24 cellular contexts compared by ENCODE assay signal in the genomic region with DNA sequence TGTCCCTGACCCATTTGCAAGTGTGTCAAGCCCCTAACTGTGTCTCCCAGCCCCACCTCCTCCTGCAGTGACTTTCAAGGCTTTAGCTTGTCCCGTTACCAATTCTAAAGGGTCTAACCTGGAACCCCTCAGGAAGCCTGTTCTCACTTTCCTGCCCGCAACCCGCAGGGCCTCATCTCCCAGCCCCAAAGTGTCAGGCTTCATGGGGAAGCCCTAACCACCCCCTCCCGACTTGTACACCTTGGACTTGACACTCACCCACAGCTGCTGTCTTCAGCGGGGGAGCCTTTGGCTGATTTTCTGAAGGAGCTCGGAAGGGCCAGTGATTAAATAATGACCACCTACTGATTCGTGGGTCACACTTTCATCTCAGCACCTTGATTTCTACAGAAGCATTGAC. TPM values are rescaled to one million over a fixed set of nuclear protein-coding genes. Genes with fewer than 3 reads are reported as not detected.
DNase-seq lines count a peak whose midpoint lies in the region; ATAC-seq and TF ChIP-seq lines count a peak whose summit lies in the region.
"Had no signal": no experiment of that assay in that cellular context is flagged by ENCODE, and none has a peak within 500 bp of the region (broad histone marks: within the 10 kb centered on the region; RNA-seq: fewer than 3 reads in every experiment).

No MANE protein-coding gene starts in this region.

- H3K4me3 Mint-ChIP-seq in activated CD8-positive, alpha-beta memory T cell treated with anti-CD3 and anti-CD28 coated beads, Interleukin-2, amount 10 ng/mL, durations not matched to agents 7 days and 5 days = no peak overlapping the region
- H3K4me3 Mint-ChIP-seq in T-helper 2 cell treated with Interferon-gamma antibody and Interleukin-4, amounts not matched to agents 5 μg/mL and 100 μg/mL, for 36 hours = peak overlapping the region; percentile 12
- peak overlapping the region; percentile 75 to 77 for H3K4me3 Mint-ChIP-seq in effector memory CD8-positive, alpha-beta T cell
- H3K4me3 Mint-ChIP-seq in stimulated activated memory B cell treated with anti-CD40 and anti-IgM and Interleukin-4, amounts not matched to agents 10 μg/mL and 1 μg/mL and 100 μg/mL, for 72 hours = peak overlapping the region; percentile 29
- H3K4me3 Mint-ChIP-seq: HFFc6, neural progenitor cell had no signal

- TF ChIP-seq POLR2A in prostate gland (IDR thresholded peaks at IDR 0.05) = no peak

- H3K27ac ChIP-seq in prostate gland = no peak overlapping the region
- H3K27ac ChIP-seq: A549, colonic mucosa, heart right ventricle, left ventricle myocardium inferior, neural progenitor cell, suprapubic skin had no signal

- H3K36me3 Mint-ChIP-seq in activated CD8-positive, alpha-beta memory T cell treated with anti-CD3 and anti-CD28 coated beads, Interleukin-2, amount 10 ng/mL, durations not matched to agents 7 days and 5 days = peaks cover 81% of the 10 kb centered on the region
- peaks cover 87% of the 10 kb centered on the region for H3K36me3 Mint-ChIP-seq in T-helper 2 cell treated with Interferon-gamma antibody and Interleukin-4, amounts not matched to agents 5 μg/mL and 100 μg/mL, for 36 hours (ENCODE audit: low read depth)
- H3K36me3 Mint-ChIP-seq in effector memory CD8-positive, alpha-beta T cell (ENCODE audit: insufficient read depth) = peaks cover 91% of the 10 kb centered on the region
- peaks cover 100% of the 10 kb centered on the region for H3K36me3 Mint-ChIP-seq in stimulated activated memory B cell treated with anti-CD40 and anti-IgM and Interleukin-4, amounts not matched to agents 10 μg/mL and 1 μg/mL and 100 μg/mL, for 72 hours
- H3K36me3 Mint-ChIP-seq: neural progenitor cell had no signal

- H3K36me3 ChIP-seq in prostate gland = no peaks in the 10 kb centered on the region
- H3K36me3 ChIP-seq: neural progenitor cell had no signal

- no peak overlapping the region for H3K4me3 ChIP-seq in prostate gland
- H3K4me3 ChIP-seq: A549, colonic mucosa, heart right ventricle, left ventricle myocardium inferior, neural progenitor cell, Peyer's patch, suprapubic skin had no signal

- no peaks in the 10 kb centered on the region for H3K27me3 ChIP-seq in prostate gland (replicated peaks; ENCODE audit: insufficient read depth)
- H3K27me3 ChIP-seq: colonic mucosa, heart right ventricle, neural progenitor cell, Peyer's patch, suprapubic skin had no signal

- intact Hi-C loops in prostate gland (cut with DNase I) = no loop called here

- H3K4me1 ChIP-seq in prostate gland (replicated peaks) = no peaks in the 10 kb centered on the region
- H3K4me1 ChIP-seq: A549, colonic mucosa, left ventricle myocardium inferior, neural progenitor cell, Peyer's patch, suprapubic skin had no signal

- H3K27ac Mint-ChIP-seq in activated CD8-positive, alpha-beta memory T cell treated with anti-CD3 and anti-CD28 coated beads, Interleukin-2, amount 10 ng/mL, durations not matched to agents 7 days and 5 days = peak overlapping the region; percentile 82
- peak overlapping the region; percentile 72 for H3K27ac Mint-ChIP-seq in T-helper 2 cell treated with Interferon-gamma antibody and Interleukin-4, amounts not matched to agents 5 μg/mL and 100 μg/mL, for 36 hours
- H3K27ac Mint-ChIP-seq in effector memory CD8-positive, alpha-beta T cell = peak overlapping the region; percentile 90 to 93
- H3K27ac Mint-ChIP-seq in stimulated activated memory B cell treated with anti-CD40 and anti-IgM and Interleukin-4, amounts not matched to agents 10 μg/mL and 1 μg/mL and 100 μg/mL, for 72 hours = peak overlapping the region; percentile 82
- H3K27ac Mint-ChIP-seq: HFFc6, neural progenitor cell had no signal

- H3K4me1 Mint-ChIP-seq in activated CD8-positive, alpha-beta memory T cell treated with anti-CD3 and anti-CD28 coated beads, Interleukin-2, amount 10 ng/mL, durations not matched to agents 7 days and 5 days = peaks cover 49% of the 10 kb centered on the region
- peaks cover 48% of the 10 kb centered on the region for H3K4me1 Mint-ChIP-seq in T-helper 2 cell treated with Interferon-gamma antibody and Interleukin-4, amounts not matched to agents 5 μg/mL and 100 μg/mL, for 36 hours (ENCODE audit: low read depth)
- H3K4me1 Mint-ChIP-seq in effector memory CD8-positive, alpha-beta T cell (ENCODE audit: low read depth in 2 of 2) = peaks cover 70 to 79% of the 10 kb centered on the region in 2 donors
- peaks cover 87% of the 10 kb centered on the region for H3K4me1 Mint-ChIP-seq in stimulated activated memory B cell treated with anti-CD40 and anti-IgM and Interleukin-4, amounts not matched to agents 10 μg/mL and 1 μg/mL and 100 μg/mL, for 72 hours
- H3K4me1 Mint-ChIP-seq: neural progenitor cell had no signal

- H3K9me3 Mint-ChIP-seq in activated CD8-positive, alpha-beta memory T cell treated with anti-CD3 and anti-CD28 coated beads, Interleukin-2, amount 10 ng/mL, durations not matched to agents 7 days and 5 days (ENCODE audit: low read depth) = no peaks in the 10 kb centered on the region
- H3K9me3 Mint-ChIP-seq in T-helper 2 cell treated with Interferon-gamma antibody and Interleukin-4, amounts not matched to agents 5 μg/mL and 100 μg/mL, for 36 hours = no peaks in the 10 kb centered on the region
- H3K9me3 Mint-ChIP-seq in effector memory CD8-positive, alpha-beta T cell = no peaks in the 10 kb centered on the region
- H3K9me3 Mint-ChIP-seq in stimulated activated memory B cell treated with anti-CD40 and anti-IgM and Interleukin-4, amounts not matched to agents 10 μg/mL and 1 μg/mL and 100 μg/mL, for 72 hours = no peaks in the 10 kb centered on the region
- H3K9me3 Mint-ChIP-seq: HFFc6, neural progenitor cell had no signal

- WGBS in prostate gland = 87% methylated on average over 7 of the region's 7 CpGs

- H3K9me3 ChIP-seq in prostate gland = no peaks in the 10 kb centered on the region
- H3K9me3 ChIP-seq: A549, colonic mucosa, left ventricle myocardium inferior, Peyer's patch, suprapubic skin had no signal

- ATAC-seq in activated CD8-positive, alpha-beta memory T cell treated with anti-CD3 and anti-CD28 coated beads, Interleukin-2, amount 10 ng/mL, durations not matched to agents 7 days and 5 days = peak; percentile 40
- ATAC-seq in effector memory CD8-positive, alpha-beta T cell (replicated peaks) = peak; percentile 38
- no peak for ATAC-seq in stimulated activated memory B cell treated with anti-CD40 and anti-IgM and Interleukin-4, amounts not matched to agents 10 μg/mL and 1 μg/mL and 100 μg/mL, for 72 hours
- no peak for ATAC-seq in GM18861 (IDR thresholded peaks at IDR 0.05; ENCODE audit: unreplicated experiment)
- ATAC-seq: A549, heart right ventricle had no signal

- DNase-seq in activated CD8-positive, alpha-beta memory T cell treated with anti-CD3 and anti-CD28 coated beads, Interleukin-2, amount 10 ng/mL, durations not matched to agents 7 days and 5 days = no peak
- no peak for DNase-seq in activated CD8-positive, alpha-beta memory T cell treated with anti-CD3 and anti-CD28 coated beads for 24 hours
- no peak for DNase-seq in T-helper 2 cell treated with Interferon-gamma antibody and Interleukin-4, amounts not matched to agents 5 μg/mL and 100 μg/mL, for 36 hours (ENCODE audit: low spot score)
- no peak for DNase-seq in effector memory CD8-positive, alpha-beta T cell
- DNase-seq in prostate gland (ENCODE audit: low spot score) (no peak), NCI-H1105 (lab: John Stamatoyannopoulos, UW) (no peak)
- DNase-seq: activated CD4-positive, CD25-positive, alpha-beta regulatory T cell; activated CD8-positive, alpha-beta memory T cell treated with anti-CD3 and anti-CD28 coated beads, Interleukin-2, amount 50 U/mL, for 4 hours; colonic mucosa; DMS 273 treated with DMSO at 0.1 percent for 48 hours; heart right ventricle; HFFc6; left ventricle myocardium inferior; NCI-H1048; NCI-H2081 treated with DMSO at 0.1 percent for 48 hours; NCI-H446; NK-92 treated with Interleukin-12 subunit alpha and Interleukin-12 subunit beta, amount 100 ng/mL, for 24 hours; Peyer's patch; T-helper 9 cell had no signal

- CTCF ChIA-PET in activated CD8-positive, alpha-beta memory T cell treated with anti-CD3 and anti-CD28 coated beads, Interleukin-2, amount 10 ng/mL, durations not matched to agents 7 days and 5 days (lab: Charles Lee) = interaction anchor here (0.8 to 3.6 kb wide), 8 partner anchors 12 to 71 kb away, joined by 3 to 21 read pairs (median 4); partner anchors contain the start of gene NLRC5

- no peaks in the 10 kb centered on the region for H3K27me3 Mint-ChIP-seq in activated CD8-positive, alpha-beta memory T cell treated with anti-CD3 and anti-CD28 coated beads, Interleukin-2, amount 10 ng/mL, durations not matched to agents 7 days and 5 days
- H3K27me3 Mint-ChIP-seq in T-helper 2 cell treated with Interferon-gamma antibody and Interleukin-4, amounts not matched to agents 5 μg/mL and 100 μg/mL, for 36 hours (ENCODE audit: low read depth) = no peaks in the 10 kb centered on the region
- H3K27me3 Mint-ChIP-seq in effector memory CD8-positive, alpha-beta T cell = no peaks in the 10 kb centered on the region
- no peaks in the 10 kb centered on the region for H3K27me3 Mint-ChIP-seq in stimulated activated memory B cell treated with anti-CD40 and anti-IgM and Interleukin-4, amounts not matched to agents 10 μg/mL and 1 μg/mL and 100 μg/mL, for 72 hours

- no peak for TF ChIP-seq CTCF in prostate gland (IDR thresholded peaks at IDR 0.05)

RNA-seq across cellular contexts. Expression of gene NLRC5, which starts 33.1 kb away (rescaled TPM):
- 100 to 1,000 TPM; 156 to 287 TPM for total RNA-seq in activated CD8-positive, alpha-beta memory T cell treated with anti-CD3 and anti-CD28 coated beads, Interleukin-2, amount 10 ng/mL, durations not matched to agents 7 days and 5 days
- 10 to 100 TPM in 1 of 2 donors, 1 to 10 TPM in 1; 9.5 to 31.2 TPM for total RNA-seq in prostate gland

Comparison
In these comparisons a context has a peak if more than half of its experiments do, and no peak if none do; other contexts are left out.
1. ATAC-seq: peak in activated CD8-positive, alpha-beta memory T cell treated with anti-CD3 and anti-CD28 coated beads, Interleukin-2, amount 10 ng/mL, durations not matched to agents 7 days and 5 days (single experiment) and effector memory CD8-positive, alpha-beta T cell (single experiment); none in stimulated activated memory B cell treated with anti-CD40 and anti-IgM and Interleukin-4, amounts not matched to agents 10 μg/mL and 1 μg/mL and 100 μg/mL, for 72 hours (single experiment) and GM18861 (single experiment).
2. RNA of gene NLRC5, which starts 33.1 kb away (total RNA-seq): 156 to 287 TPM in activated CD8-positive, alpha-beta memory T cell treated with anti-CD3 and anti-CD28 coated beads, Interleukin-2, amount 10 ng/mL, durations not matched to agents 7 days and 5 days; 9.5 to 31.2 TPM in prostate gland; every median in the first group is over 4 times any median in the second.
3. Peak in every context shown above with its lines, with median percentiles within 50 percentile points of each other: H3K27ac Mint-ChIP-seq.